Comparison of ENCODE assay signal across 23 cellular contexts in the genomic region with DNA sequence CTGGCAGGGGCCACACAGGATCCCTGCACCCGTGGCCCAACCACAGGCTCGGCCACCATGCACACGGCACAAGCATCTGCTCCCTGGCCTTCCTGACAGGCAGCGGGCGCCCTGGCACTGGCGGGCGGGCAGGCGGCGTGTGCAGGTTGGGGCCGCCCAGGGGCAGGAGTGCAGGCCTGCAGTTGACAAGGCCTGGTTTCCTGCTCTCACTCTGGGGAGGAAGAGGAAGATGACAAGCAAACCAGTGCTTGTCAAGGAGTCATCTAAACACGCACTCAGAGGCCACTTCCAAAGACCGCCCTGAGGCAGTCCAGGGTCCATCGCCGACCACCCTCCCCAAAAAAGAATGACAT.
A peak's percentile ranks its signal among the peaks of the same experiment; 100 is the strongest.
DNase-seq lines count a peak whose midpoint lies in the region; ATAC-seq and TF ChIP-seq lines count a peak whose summit lies in the region.
"Had no signal": no experiment of that assay in that cellular context is flagged by ENCODE, and none has a peak within 500 bp of the region (broad histone marks: within the 10 kb centered on the region; RNA-seq: fewer than 3 reads in every experiment).

No MANE protein-coding gene starts in this region.

- H3K4me2 ChIP-seq in IMR-90 (ENCODE audit: low read depth, low read length): no peak overlapping the region

- no peak overlapping the region for H3K9ac ChIP-seq in IMR-90 (ENCODE audit: low read depth, low read length)
- H3K9ac ChIP-seq: GM23248 had no signal

- TF ChIP-seq CTCF in IMR-90 (conservative IDR thresholded peaks at IDR 0.05; ENCODE audit: low read depth, low read length) (no peak), right lobe of liver (IDR thresholded peaks at IDR 0.05) (no peak), suprapubic skin (IDR thresholded peaks at IDR 0.05) (no peak)

- POLR2A ChIA-PET in IMR-90 (lab: Charles Lee; ENCODE audit: unreplicated experiment): no interaction called here
- POLR2A ChIA-PET in T-cell (lab: Charles Lee): no interaction called here

- no peak overlapping the region for H3K56ac ChIP-seq in IMR-90 (ENCODE audit: extremely low read depth, insufficient read depth, low read length)

- peak overlapping the region; percentile 25; the same call in 1 of the 2 replicates for H3K18ac ChIP-seq in IMR-90 (ENCODE audit: low read depth, low read length)

- H3K4me3 ChIP-seq in IMR-90 (ENCODE audit: insufficient read depth, low read depth, low read length) (no peak overlapping the region), right lobe of liver (no peak overlapping the region), suprapubic skin (no peak overlapping the region)
- H3K4me3 ChIP-seq: GM23248 had no signal

- H2AK5ac ChIP-seq in IMR-90 (ENCODE audit: low read depth, low read length): peak overlapping the region; percentile 51; the same call in 1 of the 2 replicates

- TF ChIP-seq POLR2A in IMR-90 (IDR thresholded peaks at IDR 0.05; ENCODE audit: low read depth, low read length) (no peak), right lobe of liver (IDR thresholded peaks at IDR 0.05) (no peak), suprapubic skin (IDR thresholded peaks at IDR 0.05) (no peak)

- no peak overlapping the region; a peak in 1 of 4 replicates for H4K8ac ChIP-seq in IMR-90 (ENCODE audit: low read depth in 2 of 2, low read length in 2 of 2)

- TF ChIP-seq RAD21 in IMR-90 (IDR thresholded peaks at IDR 0.05; ENCODE audit: low read length): no peak

- H3K36me3 ChIP-seq in IMR-90 (ENCODE audit: control insufficient read depth, insufficient read depth, low read length) (no peaks in the 10 kb centered on the region), right lobe of liver (no peaks in the 10 kb centered on the region), suprapubic skin (no peaks in the 10 kb centered on the region)

- peaks cover 5% of the 10 kb centered on the region for H3K36me3 Mint-ChIP-seq in stimulated activated memory B cell treated with anti-CD40 and anti-IgM and Interleukin-4, amounts not matched to agents 10 μg/mL and 1 μg/mL and 100 μg/mL, for 72 hours
- H3K36me3 Mint-ChIP-seq in T-cell: no peaks in the 10 kb centered on the region

- no peak overlapping the region for H3K4me3 Mint-ChIP-seq in stimulated activated memory B cell treated with anti-CD40 and anti-IgM and Interleukin-4, amounts not matched to agents 10 μg/mL and 1 μg/mL and 100 μg/mL, for 72 hours
- H3K4me3 Mint-ChIP-seq in T-cell: no peak overlapping the region
- H3K4me3 Mint-ChIP-seq: activated naive CD4-positive, alpha-beta T cell treated with anti-CD3 and anti-CD28 coated beads, Interleukin-2, amount 50 U/mL, for 24 hours; activated T-cell treated with anti-CD3 and anti-CD28 coated beads, Interleukin-2, amount 50 U/mL, for 24 hours; endodermal cell; immature natural killer cell; naive thymus-derived CD8-positive, alpha-beta T cell had no signal

- no peak overlapping the region for H3K27ac Mint-ChIP-seq in stimulated activated memory B cell treated with anti-CD40 and anti-IgM and Interleukin-4, amounts not matched to agents 10 μg/mL and 1 μg/mL and 100 μg/mL, for 72 hours
- no peak overlapping the region for H3K27ac Mint-ChIP-seq in T-cell
- H3K27ac Mint-ChIP-seq: activated naive CD4-positive, alpha-beta T cell treated with anti-CD3 and anti-CD28 coated beads, Interleukin-2, amount 50 U/mL, for 24 hours; activated T-cell treated with anti-CD3 and anti-CD28 coated beads, Interleukin-2, amount 50 U/mL, for 24 hours; endodermal cell; immature natural killer cell; naive thymus-derived CD8-positive, alpha-beta T cell had no signal

- TF ChIP-seq EP300 in suprapubic skin (IDR thresholded peaks at IDR 0.05): no peak

- no TSS peak for BruUV-seq in IMR-90 (replicated peaks; lab: Mats Ljungman, UMichigan)

- H3K14ac ChIP-seq in IMR-90 (replicated peaks; ENCODE audit: low read depth, low read length): peak overlapping the region; percentile 31; the same call in 1 of the 2 replicates

- in situ Hi-C loops in IMR-90 (cut with MboI; ENCODE audit: low sequenced_read_pairs): no loop called here

- peak overlapping the region; percentile 37 for H2AK9ac ChIP-seq in IMR-90 (replicated peaks; ENCODE audit: low read depth, low read length, poor library complexity)

- peak overlapping the region; percentile 29 for H2AFZ ChIP-seq in IMR-90 (replicated peaks; ENCODE audit: low read length, poor library complexity)
- H2AFZ ChIP-seq: GM23248 had no signal

- intact Hi-C loops in IMR-90 (cut with micrococcal nuclease) (no loop called here), right lobe of liver (cut with DNase I) (no loop called here)

- peak overlapping the region; percentile 71 for H2BK120ac ChIP-seq in IMR-90 (ENCODE audit: low read depth, low read length)

- ATAC-seq in IMR-90 (ENCODE audit: low read depth) (no peak), right lobe of liver (peak; percentile 34 to 52 (median 46)), T-cell (replicated peaks in 1 of 4) (no peak)
- peak; percentile 46 for ATAC-seq in stimulated activated memory B cell treated with anti-CD40 and anti-IgM and Interleukin-4, amounts not matched to agents 10 μg/mL and 1 μg/mL and 100 μg/mL, for 72 hours
- ATAC-seq: naive thymus-derived CD8-positive, alpha-beta T cell had no signal

- no peaks in the 10 kb centered on the region for H4K20me1 ChIP-seq in IMR-90 (ENCODE audit: insufficient read depth, low read length)

- H3K9me1 ChIP-seq in IMR-90 (ENCODE audit: insufficient read depth, low read length): peaks cover 17% of the 10 kb centered on the region

- H4K5ac ChIP-seq in IMR-90 (ENCODE audit: low read depth, low read length): 0 out of 2 replicates have a peak overlapping the region, but pooled peaks have one; percentile 20

- peaks cover 24% of the 10 kb centered on the region for H3K27me3 Mint-ChIP-seq in stimulated activated memory B cell treated with anti-CD40 and anti-IgM and Interleukin-4, amounts not matched to agents 10 μg/mL and 1 μg/mL and 100 μg/mL, for 72 hours
- peaks cover 0 to 3% of the 10 kb centered on the region in 2 donors for H3K27me3 Mint-ChIP-seq in T-cell
- H3K27me3 Mint-ChIP-seq: activated naive CD4-positive, alpha-beta T cell treated with anti-CD3 and anti-CD28 coated beads, Interleukin-2, amount 50 U/mL, for 24 hours had no signal

- H2BK20ac ChIP-seq in IMR-90 (ENCODE audit: low read depth, low read length): peak overlapping the region; percentile 65; the same call in 1 of the 2 replicates

- 98% methylated on average over 8 of the region's 14 CpGs; no CpG with 5 or more reads in 1 of the 2 experiments for WGBS in IMR-90 (ENCODE audit: extremely low coverage in 2 of 2, insufficient read length in 1 of 2), 2 experiments
- WGBS in right lobe of liver (ENCODE audit: insufficient coverage, low coverage, low lambda C conversion rate, missing lambda C conversion rate): 62% methylated on average over 3 of the region's 14 CpGs
- WGBS in suprapubic skin: 79% methylated on average over 4 of the region's 14 CpGs

- H3K79me1 ChIP-seq in IMR-90 (ENCODE audit: low read depth in 1 of 2, low read length in 2 of 2): peaks cover 0 to 22% of the 10 kb centered on the region in 2 experiments; a peak in 2 of 4 replicates

- no peaks in the 10 kb centered on the region for H3K4me1 Mint-ChIP-seq in stimulated activated memory B cell treated with anti-CD40 and anti-IgM and Interleukin-4, amounts not matched to agents 10 μg/mL and 1 μg/mL and 100 μg/mL, for 72 hours
- H3K4me1 Mint-ChIP-seq in T-cell: peaks cover 0 to 4% (median 4%) of the 10 kb centered on the region in 3 donors
- H3K4me1 Mint-ChIP-seq: endodermal cell, immature natural killer cell had no signal

- H3K9me3 ChIP-seq in IMR-90 (ENCODE audit: control insufficient read depth, insufficient read depth, low read length): no peaks in the 10 kb centered on the region
- H3K9me3 ChIP-seq in right lobe of liver: no peaks in the 10 kb centered on the region
- H3K9me3 ChIP-seq in suprapubic skin: no peaks in the 10 kb centered on the region

- peak overlapping the region; percentile 86 for H3K4ac ChIP-seq in IMR-90 (ENCODE audit: low read depth, low read length)

- peaks cover 5% of the 10 kb centered on the region for H3K9me3 Mint-ChIP-seq in stimulated activated memory B cell treated with anti-CD40 and anti-IgM and Interleukin-4, amounts not matched to agents 10 μg/mL and 1 μg/mL and 100 μg/mL, for 72 hours
- peaks cover 0 to 4% (median 0%) of the 10 kb centered on the region in 3 donors for H3K9me3 Mint-ChIP-seq in T-cell
- H3K9me3 Mint-ChIP-seq: activated naive CD4-positive, alpha-beta T cell treated with anti-CD3 and anti-CD28 coated beads, Interleukin-2, amount 50 U/mL, for 24 hours; activated T-cell treated with anti-CD3 and anti-CD28 coated beads, Interleukin-2, amount 50 U/mL, for 24 hours; endodermal cell had no signal

- H2BK5ac ChIP-seq in IMR-90 (ENCODE audit: low read depth, low read length, poor library complexity, severe bottlenecking): no peak overlapping the region

- dilution Hi-C loops in IMR-90 (cut with HindIII; ENCODE audit: low sequenced_read_pairs, unreplicated experiment): no loop called here

- no peaks in the 10 kb centered on the region for H3K27me3 ChIP-seq in IMR-90 (ENCODE audit: control insufficient read depth, insufficient read depth, low read length)
- H3K27me3 ChIP-seq in right lobe of liver: no peaks in the 10 kb centered on the region
- no peaks in the 10 kb centered on the region for H3K27me3 ChIP-seq in suprapubic skin

- peak overlapping the region; percentile 49; the same call in 1 of the 2 replicates for H4K91ac ChIP-seq in IMR-90 (ENCODE audit: insufficient read depth, low read depth, low read length)

- no peak overlapping the region for H3K27ac ChIP-seq in IMR-90 (ENCODE audit: insufficient read depth, low read length)
- H3K27ac ChIP-seq in right lobe of liver: no peak overlapping the region
- no peak overlapping the region for H3K27ac ChIP-seq in suprapubic skin
- H3K27ac ChIP-seq: GM23248 had no signal

- H3K23ac ChIP-seq in IMR-90 (ENCODE audit: low read depth, low read length): no peak overlapping the region

- DNase-seq in IMR-90: no peak
- peak; percentile 48 for DNase-seq in dermis blood vessel endothelial cell
- no peak for DNase-seq in right lobe of liver
- no peak for DNase-seq in SIG-M5 treated with dmso at 0.1 percent for 504 hours (lab: John Stamatoyannopoulos, UW; ENCODE audit: unreplicated experiment)
- no peak for DNase-seq in mesenteric fat pad (ENCODE audit: low spot score)
- DNase-seq in T-cell: no peak
- DNase-seq in suprapubic skin (ENCODE audit: low spot score in 2 of 2): no peak
- DNase-seq: activated CD4-positive, alpha-beta T cell treated with anti-CD3 and anti-CD28 coated beads, Interleukin-2, amount 50 U/mL, for 48 hours; activated T-cell treated with anti-CD3 and anti-CD28 coated beads, Interleukin-2, amount 50 U/mL, for 24 hours; COR-L47; endodermal cell; GM23248; head of caudate nucleus; immature natural killer cell; KG1; mammary epithelial cell; naive thymus-derived CD8-positive, alpha-beta T cell; NCI-H1105; NCI-H510A; stimulated activated CD4-positive, alpha-beta T cell treated with anti-CD3 and anti-CD28 coated beads, Interleukin-12 subunit alpha, Interleukin-12 subunit beta, amount 100 ng/mL, for 4 hours; stimulated activated CD8-positive, alpha-beta memory T cell treated with anti-CD3 and anti-CD28 coated beads, Interleukin-4, amount 100 ng/mL, for 48 hours had no signal

- H3K4me1 ChIP-seq in IMR-90 (ENCODE audit: control insufficient read depth, insufficient read depth, low read length) (peaks cover 18% of the 10 kb centered on the region), right lobe of liver (no peaks in the 10 kb centered on the region), suprapubic skin (peaks cover 5% of the 10 kb centered on the region)

- H2BK15ac ChIP-seq in IMR-90 (ENCODE audit: low read depth, low read length): 0 out of 3 replicates have a peak overlapping the region, but pooled peaks have one; percentile 41

- CTCF ChIA-PET in IMR-90 (lab: Yijun Ruan, JAX): interaction anchor here (0.6 kb wide), 1 partner anchor 16 kb away, joined by 5 read pairs; no protein-coding TSS in a partner anchor
- CTCF ChIA-PET in T-cell (lab: Charles Lee): no interaction called here

Comparison
In these comparisons a context has a peak if more than half of its experiments do, and no peak if none do; other contexts are left out.
1. ATAC-seq: peak in right lobe of liver (4 of 4) and stimulated activated memory B cell treated with anti-CD40 and anti-IgM and Interleukin-4, amounts not matched to agents 10 μg/mL and 1 μg/mL and 100 μg/mL, for 72 hours (single experiment); none in IMR-90 (single experiment) and T-cell (0 of 4).